ENCODE assay signal across 1 cellular context in the genomic region with DNA sequence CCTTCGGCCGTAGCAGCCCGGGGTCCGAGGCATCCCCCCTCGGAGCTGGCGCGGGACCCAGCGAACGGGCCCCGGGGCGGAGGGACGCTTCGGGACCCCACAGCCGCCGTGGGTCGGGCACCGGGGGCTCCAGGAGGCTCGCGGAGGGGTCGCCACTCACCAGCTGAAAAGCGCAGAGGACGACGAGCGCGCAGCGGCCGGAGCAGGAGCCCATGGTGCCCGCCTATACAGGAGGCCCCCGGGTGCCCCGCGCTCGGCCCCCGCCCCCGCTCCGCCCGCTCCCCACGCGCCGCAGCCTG.
TF ChIP-seq lines count a peak whose summit lies in the region.

Gene NKAIN4 (minus strand): TSS at position 227 of the 299 bp plus-strand sequence. CDS start 13 bp downstream, at position 214.

TF ChIP-seq in IMR-90, 13 proteins besides CTCF, POLR2A, EP300 and RAD21:
- TF ChIP-seq MAZ (IDR thresholded peaks at IDR 0.05; ENCODE audit: borderline replicate concordance, low read depth, low read length) (no peak), RCOR1 (IDR thresholded peaks at IDR 0.05; ENCODE audit: insufficient replicate concordance, low read length) (no peak), CHD1 (IDR thresholded peaks at IDR 0.05; ENCODE audit: low read depth, low read length) (no peak), FOS (IDR thresholded peaks at IDR 0.05; ENCODE audit: low read depth, low read length) (no peak), MAFK (IDR thresholded peaks at IDR 0.05; ENCODE audit: low read depth, low read length) (no peak), RFX5 (IDR thresholded peaks at IDR 0.05; ENCODE audit: low read depth, low read length) (no peak)
- TF ChIP-seq, protein P1, sequence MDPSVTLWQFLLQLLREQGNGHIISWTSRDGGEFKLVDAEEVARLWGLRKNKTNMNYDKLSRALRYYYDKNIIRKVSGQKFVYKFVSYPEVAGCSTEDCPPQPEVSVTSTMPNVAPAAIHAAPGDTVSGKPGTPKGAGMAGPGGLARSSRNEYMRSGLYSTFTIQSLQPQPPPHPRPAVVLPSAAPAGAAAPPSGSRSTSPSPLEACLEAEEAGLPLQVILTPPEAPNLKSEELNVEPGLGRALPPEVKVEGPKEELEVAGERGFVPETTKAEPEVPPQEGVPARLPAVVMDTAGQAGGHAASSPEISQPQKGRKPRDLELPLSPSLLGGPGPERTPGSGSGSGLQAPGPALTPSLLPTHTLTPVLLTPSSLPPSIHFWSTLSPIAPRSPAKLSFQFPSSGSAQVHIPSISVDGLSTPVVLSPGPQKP (IDR thresholded peaks at IDR 0.05; ENCODE audit: borderline replicate concordance, low read depth, low read length): no peak
